In the genomic region with DNA sequence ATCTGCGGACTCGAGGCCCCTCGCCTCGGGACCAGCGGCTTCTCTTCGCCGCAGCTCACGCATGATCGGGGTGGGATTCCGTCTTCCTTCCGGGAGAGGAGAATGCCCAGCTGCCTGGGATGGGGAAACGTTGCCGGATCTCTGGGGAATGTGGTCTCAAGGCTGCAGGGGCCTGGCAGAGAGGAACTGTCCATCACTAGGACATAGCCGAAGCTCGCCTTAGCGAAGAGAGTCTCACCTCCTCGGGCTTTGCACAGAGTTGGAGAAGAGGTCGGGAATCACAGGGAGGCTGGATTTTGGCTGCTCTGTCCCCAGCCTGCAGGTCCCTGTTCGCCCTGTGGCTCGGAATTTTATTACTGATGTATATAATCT, we compare ENCODE assay signal across 9 cellular contexts. TPM values are rescaled to one million over a fixed set of nuclear protein-coding genes. Genes with fewer than 3 reads are reported as not detected.
DNase-seq lines count a peak whose midpoint lies in the region; ATAC-seq and TF ChIP-seq lines count a peak whose summit lies in the region.
"Had no signal": no experiment of that assay in that cellular context is flagged by ENCODE, and none has a peak within 500 bp of the region (broad histone marks: within the 10 kb centered on the region; RNA-seq: fewer than 3 reads in every experiment).

No MANE protein-coding gene starts in this region.

- H3K4me1 ChIP-seq in adipocyte (ENCODE audit: control insufficient read depth, insufficient read depth, low read length) (peaks cover 22% of the 10 kb centered on the region), iPS-15b (ENCODE audit: control insufficient read depth, insufficient read depth, low read length) (peaks cover 25% of the 10 kb centered on the region)

- peak overlapping the region; percentile 98 for H3K27ac ChIP-seq in AG04450 (ENCODE audit: low read depth, low read length)
- peak overlapping the region; percentile 13 to 97 (median 87) for H3K27ac ChIP-seq in skin epidermis
- H3K27ac ChIP-seq: neutrophil had no signal

- H3K27me3 ChIP-seq in AG04450 (ENCODE audit: control insufficient read depth, insufficient read depth, low read length) (no peaks in the 10 kb centered on the region), adipocyte (replicated peaks; ENCODE audit: control insufficient read depth, insufficient read depth, low read length) (no peaks in the 10 kb centered on the region), iPS-15b (ENCODE audit: control insufficient read depth, insufficient read depth, low read length) (no peaks in the 10 kb centered on the region)

- TF ChIP-seq CTCF in AG04450 (IDR thresholded peaks at IDR 0.05; ENCODE audit: low read depth, low read length) = no peak

- DNase-seq in AG04450 (ENCODE audit: low read depth, low spot score) (no peak), HEK293T (ENCODE audit: extremely low spot score) (peak; percentile 37), adipocyte (ENCODE audit: low read depth) (peak; percentile 75), NCI-H510A treated with DMSO at 0.1 percent for 48 hours (lab: John Stamatoyannopoulos, UW) (no peak), T-helper 9 cell (no peak)

- H3K9me3 ChIP-seq in AG04450 (ENCODE audit: control insufficient read depth, insufficient read depth, low read length) (peaks cover 3% of the 10 kb centered on the region; the same call in 1 of the 2 replicates), adipocyte (ENCODE audit: control insufficient read depth, low read length) (no peaks in the 10 kb centered on the region), iPS-15b (ENCODE audit: control insufficient read depth, insufficient read depth, low read length) (no peaks in the 10 kb centered on the region)
- H3K9me3 ChIP-seq: neutrophil had no signal

- POLR2A ChIA-PET in AG04450 (lab: Yijun Ruan, JAX) = interaction anchor here (0.7 to 1.1 kb wide), 3 partner anchors 31 to 105 kb away, joined by 3 to 6 read pairs (median 3); no protein-coding TSS in a partner anchor
- POLR2A ChIA-PET in HEK293T (lab: Yijun Ruan, JAX) = interaction anchor here (1.3 kb wide), 1 partner anchor 258 kb away, joined by 4 read pairs; a partner anchor contains a TSS

- CTCF ChIA-PET in AG04450 (lab: Charles Lee) = interaction anchor here (0.6 to 1.1 kb wide), 2 partner anchors 71 to 172 kb away, joined by 3 read pairs; no protein-coding TSS in a partner anchor
- CTCF ChIA-PET in HEK293T (lab: Yijun Ruan, JAX) = no interaction called here

- ATAC-seq in GM21447 (IDR thresholded peaks at IDR 0.05; ENCODE audit: unreplicated experiment) = no peak

- H3K4me3 ChIP-seq in AG04450 (ENCODE audit: low read depth, low read length) (peak overlapping the region; percentile 82), adipocyte (ENCODE audit: low read length) (peak overlapping the region; percentile 84), iPS-15b (ENCODE audit: low read depth, low read length) (peak overlapping the region; percentile 71), skin epidermis (peak overlapping the region; percentile 51 to 86 (median 68))

- no peaks in the 10 kb centered on the region for H3K36me3 ChIP-seq in adipocyte (ENCODE audit: control insufficient read depth, insufficient read depth, low read length, severe bottlenecking)
- no peaks in the 10 kb centered on the region for H3K36me3 ChIP-seq in iPS-15b (ENCODE audit: control insufficient read depth, insufficient read depth, low read length)
- H3K36me3 ChIP-seq: neutrophil had no signal

- H3K9ac ChIP-seq in adipocyte (ENCODE audit: low read length) (peak overlapping the region; percentile 91), iPS-15b (ENCODE audit: low read depth, low read length) (peak overlapping the region; percentile 91)

TF ChIP-seq in HEK293T, 16 proteins besides CTCF, POLR2A, EP300 and RAD21:
- TF ChIP-seq FOXA1 (IDR thresholded peaks at IDR 0.05) (no peak), HDGF (IDR thresholded peaks at IDR 0.05; ENCODE audit: borderline replicate concordance) (no peak), FOXK2 (IDR thresholded peaks at IDR 0.05) (no peak), SP1 (IDR thresholded peaks at IDR 0.05) (no peak), TARDBP (IDR thresholded peaks at IDR 0.05) (no peak)

RNA-seq across cellular contexts. Expression of a gene that starts 1.4 kb away (rescaled TPM):
- 162 and 211 TPM in 2 replicates for polyA plus RNA-seq in AG04450 (2011; rRNA removed)
- polyA minus RNA-seq in AG04450 (2011; rRNA and poly(A)+ RNA removed) = 438 and 587 TPM in 2 replicates

Comparison
In these comparisons a context has a peak if more than half of its experiments do, and no peak if none do; other contexts are left out.
1. DNase-seq: peak in HEK293T (single experiment) and adipocyte (single experiment); none in AG04450 (single experiment), NCI-H510A treated with DMSO at 0.1 percent for 48 hours (single experiment) and T-helper 9 cell (single experiment).
2. Peak in every context shown above with its lines, with median percentiles within 50 percentile points of each other: H3K4me3 ChIP-seq.